ENCODE assay signal across 10 cellular contexts in the genomic region with DNA sequence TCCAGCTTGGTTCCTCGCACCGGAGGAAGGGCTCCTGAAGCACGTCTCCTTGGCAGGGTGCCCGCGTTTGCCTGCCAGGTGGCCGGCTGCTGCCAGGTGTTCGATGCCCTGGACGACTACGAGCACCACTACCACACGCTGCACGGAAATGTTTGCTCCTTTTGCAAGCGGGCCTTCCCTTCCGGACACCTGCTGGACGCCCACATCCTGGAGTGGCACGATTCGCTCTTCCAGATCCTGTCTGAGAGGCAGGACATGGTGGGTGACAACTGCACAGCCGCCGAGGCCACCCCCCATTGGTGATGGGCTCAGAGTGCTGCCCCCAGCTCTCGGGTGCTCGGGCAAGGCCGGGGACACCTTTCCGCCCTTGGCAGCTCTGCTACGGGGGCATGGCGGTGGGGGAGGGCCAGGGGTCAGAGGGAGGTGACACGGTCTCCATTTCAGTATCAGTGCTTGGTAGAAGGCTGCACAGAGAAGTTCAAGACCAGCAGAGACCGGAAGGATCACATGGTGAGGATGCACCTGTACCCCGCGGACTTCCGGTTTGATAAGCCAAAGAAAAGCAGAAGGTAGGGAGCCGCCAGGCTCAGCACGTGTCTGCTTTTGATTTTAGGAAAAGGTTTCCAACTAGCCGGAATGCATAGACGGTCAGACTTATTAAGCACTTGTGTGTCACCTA. TPM values are rescaled to one million over a fixed set of nuclear protein-coding genes. Genes with fewer than 3 reads are reported as not detected.
DNase-seq lines count a peak whose midpoint lies in the region; ATAC-seq and TF ChIP-seq lines count a peak whose summit lies in the region.
"Had no signal": no experiment of that assay in that cellular context is flagged by ENCODE, and none has a peak within 500 bp of the region (broad histone marks: within the 10 kb centered on the region; RNA-seq: fewer than 3 reads in every experiment).

No MANE protein-coding gene starts in this region.

- no peaks in the 10 kb centered on the region for H3K4me1 ChIP-seq in iPS-18a (ENCODE audit: control insufficient read depth, low read depth, low read length)
- H3K4me1 ChIP-seq in stomach, result peaks cover 32 to 51% (median 37%) of the 10 kb centered on the region in 4 donors

- no peak for TF ChIP-seq CTCF in RWPE1 (conservative IDR thresholded peaks at IDR 0.05; ENCODE audit: low read depth)
- no peak for TF ChIP-seq CTCF in stomach (IDR thresholded peaks at IDR 0.05)

- intact Hi-C loops in activated CD4-positive, alpha-beta T cell treated with anti-CD3 and anti-CD28 coated beads, Interleukin-2, amount 10 ng/mL, durations not matched to agents 24 days and 14 days (cut with micrococcal nuclease), result loop anchor here (1.0 to 5.0 kb wide), 5 partner anchors 35 to 368 kb away; partner anchors contain the start of genes CFAP46, FUOM, MTG1 and PAOX
- intact Hi-C loops in stomach (cut with DNase I; ENCODE audit: low total_unique reads), result loop anchor here (5.0 kb wide), 1 partner anchor 53 kb away; no protein-coding TSS in a partner anchor

- H3K9me3 ChIP-seq in iPS-18a (ENCODE audit: control insufficient read depth, low read depth, low read length) (no peaks in the 10 kb centered on the region), stomach (no peaks in the 10 kb centered on the region)

- H3K4me3 Mint-ChIP-seq in activated CD4-positive, alpha-beta T cell treated with anti-CD3 and anti-CD28 coated beads, Interleukin-2, amount 10 ng/mL, durations not matched to agents 24 days and 14 days, result peak overlapping the region; percentile 73

- peaks cover 18% of the 10 kb centered on the region for H3K4me1 Mint-ChIP-seq in activated CD4-positive, alpha-beta T cell treated with anti-CD3 and anti-CD28 coated beads, Interleukin-2, amount 10 ng/mL, durations not matched to agents 24 days and 14 days

- WGBS in stomach, 5 donors, result 68 to 83% (median 72%) methylated on average over 33 of the region's 33 CpGs

- no peak overlapping the region for H3K9ac ChIP-seq in iPS-18a (ENCODE audit: low read length)

- H3K36me3 Mint-ChIP-seq in activated CD4-positive, alpha-beta T cell treated with anti-CD3 and anti-CD28 coated beads, Interleukin-2, amount 10 ng/mL, durations not matched to agents 24 days and 14 days (ENCODE audit: low read depth), result peaks cover 24% of the 10 kb centered on the region

- no peaks in the 10 kb centered on the region for H3K27me3 ChIP-seq in iPS-18a (ENCODE audit: control insufficient read depth, insufficient read depth, low read length)
- H3K27me3 ChIP-seq in stomach, result no peaks in the 10 kb centered on the region

- ATAC-seq in HG02642 (IDR thresholded peaks at IDR 0.05; ENCODE audit: poor library complexity, unreplicated experiment), result no peak

- POLR2A ChIA-PET in RWPE1 (lab: Yijun Ruan, JAX; ENCODE audit: low non-redundant PET), result no interaction called here

- no peaks in the 10 kb centered on the region for H3K9me3 Mint-ChIP-seq in activated CD4-positive, alpha-beta T cell treated with anti-CD3 and anti-CD28 coated beads, Interleukin-2, amount 10 ng/mL, durations not matched to agents 24 days and 14 days

- H3K27ac ChIP-seq in RWPE1 (peak overlapping the region; percentile 92), iPS-18a (ENCODE audit: low read length) (no peak overlapping the region), stomach (peak overlapping the region; percentile 68 to 98 (median 97))

- H3K36me3 ChIP-seq in iPS-18a (ENCODE audit: control insufficient read depth, low read depth, low read length) (peaks cover 26% of the 10 kb centered on the region), stomach (peaks cover 15 to 40% (median 37%) of the 10 kb centered on the region in 4 donors)

- H3K27me3 Mint-ChIP-seq in activated CD4-positive, alpha-beta T cell treated with anti-CD3 and anti-CD28 coated beads, Interleukin-2, amount 10 ng/mL, durations not matched to agents 24 days and 14 days, result peaks cover 2% of the 10 kb centered on the region

- TF ChIP-seq POLR2A in stomach (IDR thresholded peaks at IDR 0.05), result no peak

- CTCF ChIA-PET in RWPE1 (lab: Yijun Ruan, JAX), result interaction anchor here (0.9 kb wide), 1 partner anchor 31 kb away, joined by 3 read pairs; no protein-coding TSS in a partner anchor

- TF ChIP-seq EP300 in stomach (IDR thresholded peaks at IDR 0.05), result no peak

- no peak for DNase-seq in activated CD4-positive, alpha-beta T cell treated with anti-CD3 and anti-CD28 coated beads, Interleukin-2, amount 10 ng/mL, durations not matched to agents 24 days and 14 days
- DNase-seq in activated CD4-positive, alpha-beta T cell treated with anti-CD3 and anti-CD28 coated beads, Interleukin-2, amount 50 U/mL, for 4 hours, result no peak
- DNase-seq in RWPE1 (ENCODE audit: low spot score) (no peak), stomach (peak; percentile 66), mesenteric fat pad (ENCODE audit: low spot score) (no peak)
- no peak for DNase-seq in stimulated activated CD4-positive, alpha-beta T cell treated with anti-CD3 and anti-CD28 coated beads, Interleukin-4, amount 100 ng/mL, for 1 hour

- H3K4me3 ChIP-seq in iPS-18a (ENCODE audit: low read length), result peak overlapping the region; percentile 96
- peak overlapping the region; percentile 88 to 100 (median 92) for H3K4me3 ChIP-seq in stomach

- no peak overlapping the region for H3K27ac Mint-ChIP-seq in activated CD4-positive, alpha-beta T cell treated with anti-CD3 and anti-CD28 coated beads, Interleukin-2, amount 10 ng/mL, durations not matched to agents 24 days and 14 days

RNA-seq across cellular contexts. Expression of gene ZNF511, which starts 1.1 kb away (rescaled TPM):
- total RNA-seq in activated CD4-positive, alpha-beta T cell treated with anti-CD3 and anti-CD28 coated beads, Interleukin-2, amount 10 ng/mL, durations not matched to agents 24 days and 14 days, result 83.8 and 87.2 TPM in 2 replicates
- total RNA-seq in stomach, result 10 to 100 TPM; 12.7 to 82.1 (median 27.2) TPM
- polyA plus RNA-seq in stomach, result 10 to 100 TPM; 55.8 to 63.4 (median 60.0) TPM
- 32.9 TPM for total RNA-seq in mesenteric fat pad

RNA-seq across cellular contexts. Expression of gene TUBGCP2, which starts 1.2 kb away (rescaled TPM):
- total RNA-seq in activated CD4-positive, alpha-beta T cell treated with anti-CD3 and anti-CD28 coated beads, Interleukin-2, amount 10 ng/mL, durations not matched to agents 24 days and 14 days, result 65.3 and 70.6 TPM in 2 replicates
- total RNA-seq in stomach (100 to 1,000 TPM in 1 of 5 donors, 10 to 100 TPM in 4; 18.3 to 117 (median 41.9) TPM), mesenteric fat pad (46.3 TPM)
- polyA plus RNA-seq in stomach, result 10 to 100 TPM; 40.3 to 89.8 (median 68.7) TPM

RNA-seq across cellular contexts. Expression of gene CALY, which starts 26.8 kb away (rescaled TPM):
- not detected in 2 replicates for total RNA-seq in activated CD4-positive, alpha-beta T cell treated with anti-CD3 and anti-CD28 coated beads, Interleukin-2, amount 10 ng/mL, durations not matched to agents 24 days and 14 days
- 1 to 10 TPM in 2 of 5 donors, not detected in 3; 2.0 to 2.6 TPM for total RNA-seq in stomach
- under 1 TPM in 2 of 3 donors, not detected in 1; 0.44 to 0.78 TPM for polyA plus RNA-seq in stomach
- total RNA-seq in mesenteric fat pad, result not detected

RNA-seq across cellular contexts. Expression of gene ADAM8, which starts 33.2 kb away (rescaled TPM):
- 143 and 165 TPM in 2 replicates for total RNA-seq in activated CD4-positive, alpha-beta T cell treated with anti-CD3 and anti-CD28 coated beads, Interleukin-2, amount 10 ng/mL, durations not matched to agents 24 days and 14 days
- total RNA-seq in stomach, result 10 to 100 TPM in 1 of 5 donors, 1 to 10 TPM in 3, not detected in 1; 3.3 to 50.8 (median 5.0) TPM
- 1 to 10 TPM; 1.8 to 4.4 (median 3.6) TPM for polyA plus RNA-seq in stomach
- 12.0 TPM for total RNA-seq in mesenteric fat pad

RNA-seq across cellular contexts. Expression of gene PRAP1, which starts 37.3 kb away (rescaled TPM):
- not detected in 2 replicates for total RNA-seq in activated CD4-positive, alpha-beta T cell treated with anti-CD3 and anti-CD28 coated beads, Interleukin-2, amount 10 ng/mL, durations not matched to agents 24 days and 14 days
- total RNA-seq in stomach (10 to 100 TPM in 1 of 5 donors, 1 to 10 TPM in 1, not detected in 3; 4.8 to 13.9 TPM), mesenteric fat pad (1.6 TPM)
- polyA plus RNA-seq in stomach, result not detected
- total RNA-seq: kidney epithelial cell had no signal
- polyA plus RNA-seq: BJ had no signal
